ENCODE assay signal across 11 cellular contexts in the genomic region with DNA sequence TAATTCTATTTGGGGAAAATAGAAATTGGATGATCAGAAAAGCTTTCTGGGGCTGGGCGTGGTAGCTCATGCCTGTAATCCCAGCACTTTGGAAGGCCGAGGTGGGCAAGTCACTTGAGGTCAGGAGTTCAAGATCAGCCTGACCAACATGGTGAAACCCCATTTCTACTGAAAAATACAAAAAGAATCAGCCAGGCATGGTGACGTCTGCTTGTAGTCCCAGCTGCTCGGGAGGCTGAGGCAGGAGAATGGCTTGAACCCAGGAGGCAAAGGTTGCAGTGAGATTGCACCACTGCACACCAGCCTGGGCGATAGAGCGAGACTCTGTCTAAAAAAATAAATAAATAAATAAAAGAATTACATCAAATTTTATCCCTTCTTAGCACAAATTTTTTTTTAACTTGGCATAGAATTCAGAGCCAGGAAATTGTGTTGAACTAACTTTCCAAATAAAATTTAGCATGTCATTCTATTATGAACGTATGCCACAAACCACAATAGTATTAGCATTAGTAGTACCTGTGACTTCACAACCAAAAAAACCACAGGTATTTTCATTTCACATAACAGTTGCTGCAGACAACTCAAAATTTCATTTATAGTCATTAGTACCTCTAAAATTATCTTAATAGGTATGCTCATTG. TPM values are rescaled to one million over a fixed set of nuclear protein-coding genes. Genes with fewer than 3 reads are reported as not detected.
DNase-seq lines count a peak whose midpoint lies in the region; ATAC-seq lines count a peak whose summit lies in the region.
"Had no signal": no experiment of that assay in that cellular context is flagged by ENCODE, and none has a peak within 500 bp of the region (broad histone marks: within the 10 kb centered on the region; RNA-seq: fewer than 3 reads in every experiment).

No MANE protein-coding gene starts in this region.

- H3K36me3 ChIP-seq in mesendoderm (ENCODE audit: control insufficient read depth, insufficient read depth, low read length): no peaks in the 10 kb centered on the region

- no peaks in the 10 kb centered on the region for H3K4me1 ChIP-seq in mesendoderm (ENCODE audit: control insufficient read depth, low read depth, low read length)

- H3K9ac ChIP-seq in mesendoderm (ENCODE audit: low read length): no peak overlapping the region

- peaks cover 7% of the 10 kb centered on the region for H3K79me2 ChIP-seq in mesendoderm (ENCODE audit: control insufficient read depth, insufficient read depth, low read length)

- no peak overlapping the region for H2AK5ac ChIP-seq in mesendoderm (ENCODE audit: low read length)

- no peak overlapping the region for H2BK15ac ChIP-seq in mesendoderm (replicated peaks; ENCODE audit: low read depth)

- no CpG with 5 or more reads among the region's 7 CpGs for WGBS in mesendoderm (ENCODE audit: extremely low coverage, insufficient coverage, low lambda C conversion rate)

- H3K23ac ChIP-seq in mesendoderm (ENCODE audit: low read length): no peak overlapping the region

- H3K27me3 ChIP-seq in mesendoderm (ENCODE audit: insufficient read depth, low read length, poor library complexity): no peaks in the 10 kb centered on the region

- no peak overlapping the region for H4K8ac ChIP-seq in mesendoderm (ENCODE audit: low read depth, low read length)

- DNase-seq in epithelial cell of prostate (ENCODE audit: low read depth, low spot score) (peak; percentile 18), mesendoderm (no peak), CD1c-positive myeloid dendritic cell (ENCODE audit: extremely low spot score) (no peak), dermis blood vessel endothelial cell (no peak)
- DNase-seq: NCI-H2227 treated with DMSO at 0.1 percent for 48 hours had no signal

- H3K56ac ChIP-seq in mesendoderm (ENCODE audit: low read length): no peak overlapping the region

- H2BK120ac ChIP-seq in mesendoderm (ENCODE audit: low read depth, low read length): no peak overlapping the region

- H3K79me1 ChIP-seq in mesendoderm (ENCODE audit: low read length): peaks cover 1% of the 10 kb centered on the region

- peak; percentile 53 for ATAC-seq in GM18511 (IDR thresholded peaks at IDR 0.05; ENCODE audit: unreplicated experiment)
- ATAC-seq in GM21619 (IDR thresholded peaks at IDR 0.05; ENCODE audit: unreplicated experiment): peak; percentile 35
- ATAC-seq in HG03342 (IDR thresholded peaks at IDR 0.05; ENCODE audit: unreplicated experiment): peak; percentile 45
- ATAC-seq in GM19397 (IDR thresholded peaks at IDR 0.05; ENCODE audit: unreplicated experiment): no peak
- ATAC-seq: K562, left lobe of liver had no signal

- H4K5ac ChIP-seq in mesendoderm (ENCODE audit: low read length): no peak overlapping the region

- H3K4me3 ChIP-seq in mesendoderm (ENCODE audit: low read length): no peak overlapping the region
- H3K4me3 ChIP-seq: K562 had no signal

- no peak overlapping the region for H2BK5ac ChIP-seq in mesendoderm (ENCODE audit: low read length)

- H3K27ac ChIP-seq in epithelial cell of prostate (peak overlapping the region; percentile 47), mesendoderm (ENCODE audit: low read depth, low read length) (no peak overlapping the region)

- no peak overlapping the region for H3K18ac ChIP-seq in mesendoderm (ENCODE audit: low read length)

- H3K4ac ChIP-seq in mesendoderm (ENCODE audit: low read depth, low read length): no peak overlapping the region

- no peak overlapping the region for H3K4me2 ChIP-seq in mesendoderm (ENCODE audit: low read length)

RNA-seq across cellular contexts. Expression of gene ANKRD13C, which starts 4.5 kb away (rescaled TPM):
- 19.4 TPM for polyA plus RNA-seq in mesendoderm (2013, experiment 1 of 2)
- 18.5 TPM for polyA plus RNA-seq in mesendoderm (2013, experiment 2 of 2)
- 25.9 and 27.6 TPM in 2 replicates for total RNA-seq in dermis blood vessel endothelial cell

RNA-seq across cellular contexts. Expression of gene CTH, which starts 52.0 kb away (rescaled TPM):
- 18.5 TPM for polyA plus RNA-seq in mesendoderm (2013, experiment 1 of 2)
- polyA plus RNA-seq in mesendoderm (2013, experiment 2 of 2): 20.1 TPM
- total RNA-seq in dermis blood vessel endothelial cell: 1.0 and 1.5 TPM in 2 replicates
